Comparison of ENCODE assay signal across 31 cellular contexts in the genomic region with DNA sequence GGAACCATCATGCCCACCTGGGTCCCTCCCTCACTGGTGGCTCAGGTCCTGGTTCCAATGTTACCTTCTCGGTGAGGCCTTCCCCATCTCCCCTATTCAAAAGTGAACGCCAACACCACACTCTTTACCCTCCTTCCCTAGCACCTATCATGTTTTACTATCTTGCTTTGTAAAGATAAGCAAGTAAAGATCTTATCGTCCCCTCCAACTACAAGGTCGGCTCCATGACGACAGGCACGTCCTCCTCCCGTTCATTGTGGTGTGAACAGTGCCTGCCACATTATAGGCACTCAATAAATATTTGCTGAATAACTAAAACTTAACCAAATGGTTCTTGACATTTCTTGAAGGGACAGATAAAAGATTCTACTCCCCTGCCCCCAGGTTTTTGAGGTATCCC.
"Had no signal": no experiment of that assay in that cellular context is flagged by ENCODE, and none has a peak within 500 bp of the region (broad histone marks: within the 10 kb centered on the region; RNA-seq: fewer than 3 reads in every experiment).

No MANE protein-coding gene starts in this region.

- DNase-seq: activated CD4-positive, alpha-beta memory T cell treated with anti-CD3 and anti-CD28 coated beads, Interleukin-2, amount 10 ng/mL, durations not matched to agents 7 days and 5 days; activated CD4-positive, alpha-beta T cell treated with anti-CD3 and anti-CD28 coated beads, Interleukin-2, amount 10 ng/mL, durations not matched to agents 24 days and 14 days; activated CD4-positive, CD25-positive, alpha-beta regulatory T cell treated with anti-CD3 and anti-CD28 coated beads, Interleukin-2, amount 50 U/mL, for 72 hours; activated CD8-positive, alpha-beta memory T cell treated with anti-CD3 and anti-CD28 coated beads, Interleukin-2, amount 50 U/mL, for 48 hours; activated gamma-delta T cell treated with Interleukin-2 at 50 U/mL for 16 hours; activated naive CD4-positive, alpha-beta T cell treated with anti-CD3 and anti-CD28 coated beads, Interleukin-2, amount 50 U/mL, for 16 hours; activated T-cell treated with anti-CD3 and anti-CD28 coated beads, Interleukin-2, amount 50 U/mL, for 24 hours; amygdala; effector CD8-positive, alpha-beta T cell; esophagus squamous epithelium; foreskin melanocyte; kidney glomerular epithelial cell; left lung; mesendoderm; sigmoid colon; small intestine; stimulated activated CD4-positive, alpha-beta T cell treated with anti-CD3 and anti-CD28 coated beads, Interleukin-1b, Interleukin-23, amount 100 ng/mL, for 48 hours; stimulated activated CD4-positive, alpha-beta T cell treated with anti-CD3 and anti-CD28 coated beads, Interleukin-4, amount 100 ng/mL, for 4 hours; stimulated activated CD8-positive, alpha-beta memory T cell treated with anti-CD3 and anti-CD28 coated beads, Interleukin-4, amount 100 ng/mL, for 48 hours; stimulated activated naive CD8-positive, alpha-beta T cell treated with anti-CD3 and anti-CD28 coated beads, Interleukin-15, amount 100 ng/mL, for 72 hours; T-helper 9 cell; tibial artery had no signal

- H3K9me3 ChIP-seq: breast epithelium, esophagus squamous epithelium, left lung, neutrophil, sigmoid colon, tibial artery had no signal

- H3K4me3 ChIP-seq: breast epithelium, esophagus squamous epithelium, left lung, lung, sigmoid colon, tibial artery had no signal

- H3K27ac Mint-ChIP-seq: activated CD4-positive, alpha-beta memory T cell treated with anti-CD3 and anti-CD28 coated beads, Interleukin-2, amount 10 ng/mL, durations not matched to agents 7 days and 5 days; activated CD4-positive, alpha-beta T cell treated with anti-CD3 and anti-CD28 coated beads, Interleukin-2, amount 10 ng/mL, durations not matched to agents 24 days and 14 days; progenitor cell of endocrine pancreas; stimulated activated memory B cell treated with anti-CD40 and anti-IgM and Interleukin-4, amounts not matched to agents 10 μg/mL and 1 μg/mL and 100 μg/mL, for 72 hours; stimulated activated naive CD8-positive, alpha-beta T cell treated with anti-CD3 and anti-CD28 coated beads, Interleukin-15, amount 100 ng/mL, for 72 hours had no signal

- H3K36me3 ChIP-seq: breast epithelium, sigmoid colon had no signal

- H3K27me3 ChIP-seq: breast epithelium, left lung, neutrophil, sigmoid colon, tibial artery had no signal

- H3K4me3 Mint-ChIP-seq: activated CD4-positive, alpha-beta memory T cell treated with anti-CD3 and anti-CD28 coated beads, Interleukin-2, amount 10 ng/mL, durations not matched to agents 7 days and 5 days; activated CD4-positive, alpha-beta T cell treated with anti-CD3 and anti-CD28 coated beads, Interleukin-2, amount 10 ng/mL, durations not matched to agents 24 days and 14 days; activated T-cell treated with anti-CD3 and anti-CD28 coated beads, Interleukin-2, amount 50 U/mL, for 24 hours; central memory CD8-positive, alpha-beta T cell; nephron; stimulated activated memory B cell treated with anti-CD40 and anti-IgM and Interleukin-4, amounts not matched to agents 10 μg/mL and 1 μg/mL and 100 μg/mL, for 72 hours; stimulated activated naive CD8-positive, alpha-beta T cell treated with anti-CD3 and anti-CD28 coated beads, Interleukin-15, amount 100 ng/mL, for 72 hours; T-helper 1 cell treated with Interleukin-12 subunit alpha and Interleukin-12 subunit beta and Interleukin-4 antibody, amounts not matched to agents 30 μg/mL and 1 μg/mL, for 36 hours had no signal

- H3K27ac ChIP-seq: epithelial cell of prostate, esophagus squamous epithelium, left lung, neutrophil, sigmoid colon, tibial artery had no signal

- H3K4me1 Mint-ChIP-seq: stimulated activated naive CD8-positive, alpha-beta T cell treated with anti-CD3 and anti-CD28 coated beads, Interleukin-15, amount 100 ng/mL, for 72 hours had no signal

- ATAC-seq: left lung; stimulated activated memory B cell treated with anti-CD40 and anti-IgM and Interleukin-4, amounts not matched to agents 10 μg/mL and 1 μg/mL and 100 μg/mL, for 72 hours; stimulated activated naive CD8-positive, alpha-beta T cell treated with anti-CD3 and anti-CD28 coated beads, Interleukin-15, amount 100 ng/mL, for 72 hours had no signal

- H3K9me3 Mint-ChIP-seq: activated CD4-positive, alpha-beta memory T cell treated with anti-CD3 and anti-CD28 coated beads, Interleukin-2, amount 10 ng/mL, durations not matched to agents 7 days and 5 days; activated CD4-positive, alpha-beta T cell treated with anti-CD3 and anti-CD28 coated beads, Interleukin-2, amount 10 ng/mL, durations not matched to agents 24 days and 14 days; activated T-cell treated with anti-CD3 and anti-CD28 coated beads, Interleukin-2, amount 50 U/mL, for 24 hours; central memory CD8-positive, alpha-beta T cell; nephron; stimulated activated memory B cell treated with anti-CD40 and anti-IgM and Interleukin-4, amounts not matched to agents 10 μg/mL and 1 μg/mL and 100 μg/mL, for 72 hours; stimulated activated naive CD8-positive, alpha-beta T cell treated with anti-CD3 and anti-CD28 coated beads, Interleukin-15, amount 100 ng/mL, for 72 hours; T-helper 1 cell treated with Interleukin-12 subunit alpha and Interleukin-12 subunit beta and Interleukin-4 antibody, amounts not matched to agents 30 μg/mL and 1 μg/mL, for 36 hours had no signal

- H3K27me3 Mint-ChIP-seq: activated CD4-positive, alpha-beta memory T cell treated with anti-CD3 and anti-CD28 coated beads, Interleukin-2, amount 10 ng/mL, durations not matched to agents 7 days and 5 days; activated CD4-positive, alpha-beta T cell treated with anti-CD3 and anti-CD28 coated beads, Interleukin-2, amount 10 ng/mL, durations not matched to agents 24 days and 14 days; activated T-cell treated with anti-CD3 and anti-CD28 coated beads, Interleukin-2, amount 50 U/mL, for 24 hours; central memory CD8-positive, alpha-beta T cell; stimulated activated memory B cell treated with anti-CD40 and anti-IgM and Interleukin-4, amounts not matched to agents 10 μg/mL and 1 μg/mL and 100 μg/mL, for 72 hours; stimulated activated naive CD8-positive, alpha-beta T cell treated with anti-CD3 and anti-CD28 coated beads, Interleukin-15, amount 100 ng/mL, for 72 hours had no signal
